Comparison of ENCODE assay signal across 8 cellular contexts in genomic region chr3:42880183-42880582, GRCh38. TPM values are rescaled to one million over a fixed set of nuclear protein-coding genes. Genes with fewer than 3 reads are reported as not detected.
DNase-seq lines count a peak whose midpoint lies in the region; ATAC-seq and TF ChIP-seq lines count a peak whose summit lies in the region.

No MANE protein-coding gene starts in this region.

- no peaks in the 10 kb centered on the region; the same call in none of the 2 replicates for H3K27me3 ChIP-seq in H7 (ENCODE audit: control insufficient read depth, insufficient read depth, low read length)

- peak overlapping the region; percentile 53; the same call in 1 of the 2 replicates for H3K4me3 ChIP-seq in H7 (ENCODE audit: insufficient read depth, low read depth, low read length)
- peak overlapping the region; percentile 63 to 65 for H3K4me3 ChIP-seq in foreskin fibroblast (ENCODE audit: low read depth in 1 of 2, low read length in 2 of 2)
- H3K4me3 ChIP-seq in skeletal muscle cell (ENCODE audit: low read depth, low read length), result peak overlapping the region; percentile 60

- H3K4me3 Mint-ChIP-seq in activated CD4-positive, alpha-beta memory T cell treated with anti-CD3 and anti-CD28 coated beads for 36 hours, result peak overlapping the region; percentile 76

- no peak overlapping the region for H3K27ac Mint-ChIP-seq in activated CD4-positive, alpha-beta memory T cell treated with anti-CD3 and anti-CD28 coated beads for 36 hours

- DNase-seq in H7 (no peak), foreskin fibroblast (peak in 1 of 2 donors; percentile 11), skeletal muscle cell (ENCODE audit: low read depth) (no peak), iPS-NIHi7 (ENCODE audit: extremely low spot score) (no peak)
- DNase-seq in activated CD4-positive, alpha-beta memory T cell treated with anti-CD3 and anti-CD28 coated beads for 36 hours, result no peak

- CTCF ChIA-PET in activated CD4-positive, alpha-beta memory T cell treated with anti-CD3 and anti-CD28 coated beads for 36 hours (lab: Charles Lee), result no interaction called here

- H3K27me3 Mint-ChIP-seq in activated CD4-positive, alpha-beta memory T cell treated with anti-CD3 and anti-CD28 coated beads for 36 hours, result peaks cover under 1% of the 10 kb centered on the region

- H3K36me3 Mint-ChIP-seq in activated CD4-positive, alpha-beta memory T cell treated with anti-CD3 and anti-CD28 coated beads for 36 hours, result no peaks in the 10 kb centered on the region

- no peaks in the 10 kb centered on the region for H3K9me3 Mint-ChIP-seq in activated CD4-positive, alpha-beta memory T cell treated with anti-CD3 and anti-CD28 coated beads for 36 hours

- TF ChIP-seq CTCF in foreskin fibroblast (IDR thresholded peaks at IDR 0.05; ENCODE audit: low read depth, low read length), result no peak

- ATAC-seq in GM21717 (IDR thresholded peaks at IDR 0.05; ENCODE audit: unreplicated experiment) (no peak), GM21619 (IDR thresholded peaks at IDR 0.05; ENCODE audit: unreplicated experiment) (no peak), GM18498 (IDR thresholded peaks at IDR 0.05; ENCODE audit: unreplicated experiment) (no peak)

- H3K36me3 ChIP-seq in H7 (replicated peaks; ENCODE audit: control insufficient read depth, insufficient read depth, low read length), result no peaks in the 10 kb centered on the region

- peaks cover 10% of the 10 kb centered on the region for H3K4me1 Mint-ChIP-seq in activated CD4-positive, alpha-beta memory T cell treated with anti-CD3 and anti-CD28 coated beads for 36 hours (ENCODE audit: low read depth)

- intact Hi-C loops in activated CD4-positive, alpha-beta memory T cell treated with anti-CD3 and anti-CD28 coated beads for 36 hours (cut with micrococcal nuclease), result loop anchor here (2.0 kb wide), 1 partner anchor 107 kb away; the partner anchor contains the start of gene CCDC13

- POLR2A ChIA-PET in activated CD4-positive, alpha-beta memory T cell treated with anti-CD3 and anti-CD28 coated beads for 36 hours (lab: Charles Lee), result no interaction called here

RNA-seq across cellular contexts. Expression of gene CYP8B1, which starts 4.5 kb away (rescaled TPM):
- total RNA-seq in H7 (2014; rRNA removed; shearing (Covaris generic)), result not detected in 2 replicates
- total RNA-seq in activated CD4-positive, alpha-beta memory T cell treated with anti-CD3 and anti-CD28 coated beads for 36 hours, result not detected

RNA-seq across cellular contexts. Expression of gene ZNF662, which starts 25.8 kb away (rescaled TPM):
- total RNA-seq in H7 (2014; rRNA removed; shearing (Covaris generic)), result not detected in 2 replicates
- under 1 TPM; 0.39 to 0.64 TPM for total RNA-seq in activated CD4-positive, alpha-beta memory T cell treated with anti-CD3 and anti-CD28 coated beads for 36 hours
